In the genomic region with DNA sequence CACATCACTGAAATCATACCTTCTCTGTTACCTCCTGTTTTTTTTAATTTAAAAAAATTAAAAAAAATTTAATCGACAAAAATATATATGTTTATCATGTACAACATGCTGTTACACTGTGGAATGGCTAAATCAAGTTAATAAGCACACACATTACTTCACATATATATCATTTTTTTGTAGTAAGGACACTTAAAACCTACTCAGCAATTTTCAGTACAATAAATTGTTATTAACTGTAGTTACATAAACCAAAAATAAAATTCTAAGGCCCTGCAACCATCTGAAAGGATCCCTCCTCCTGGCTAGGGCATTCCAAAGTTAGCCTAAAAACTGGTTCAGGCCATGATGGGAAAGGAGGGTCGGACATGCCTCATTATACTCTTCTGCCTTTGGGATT, we compare ENCODE assay signal across 30 cellular contexts.
"Had no signal": no experiment of that assay in that cellular context is flagged by ENCODE, and none has a peak within 500 bp of the region (broad histone marks: within the 10 kb centered on the region; RNA-seq: fewer than 3 reads in every experiment).

No MANE protein-coding gene starts in this region.

- H2AFZ ChIP-seq: hepatocyte had no signal

- H3K4me2 ChIP-seq: hepatocyte had no signal

- H3K9me3 Mint-ChIP-seq: dendritic cell treated with granulocyte-macrophage colony-stimulating factor and Interleukin-4, amounts not matched to agents 40 ng/mL and 50 ng/mL, for 4 days; effector memory CD8-positive, alpha-beta T cell; endodermal cell had no signal

- H3K4me1 Mint-ChIP-seq: endodermal cell had no signal

- H3K4me1 ChIP-seq: colonic mucosa, esophagus squamous epithelium, foreskin keratinocyte, gastroesophageal sphincter had no signal

- H3K9me3 ChIP-seq: colonic mucosa, esophagus muscularis mucosa, esophagus squamous epithelium, gastrocnemius medialis, gastroesophageal sphincter, heart left ventricle, heart right ventricle had no signal

- H3K27ac ChIP-seq: colonic mucosa, coronary artery, dorsolateral prefrontal cortex, epithelial cell of prostate, esophagus muscularis mucosa, esophagus squamous epithelium, foreskin keratinocyte, gastroesophageal sphincter, hepatocyte had no signal

- FAIRE-seq: endometrium, endothelial cell of umbilical vein, frontal cortex had no signal

- H3K27me3 ChIP-seq: colonic mucosa, dorsolateral prefrontal cortex, esophagus muscularis mucosa, esophagus squamous epithelium, foreskin keratinocyte, gastrocnemius medialis, gastroesophageal sphincter, heart left ventricle, heart right ventricle, hepatocyte had no signal

- H3K27ac Mint-ChIP-seq: dendritic cell treated with granulocyte-macrophage colony-stimulating factor and Interleukin-4, amounts not matched to agents 40 ng/mL and 50 ng/mL, for 4 days; effector memory CD8-positive, alpha-beta T cell; endodermal cell had no signal

- DNase-seq: colonic mucosa; cortex of kidney; dermis blood vessel endothelial cell; dorsolateral prefrontal cortex; effector CD4-positive, alpha-beta T cell; effector CD8-positive, alpha-beta T cell; effector memory CD4-positive, alpha-beta T cell; effector memory CD8-positive, alpha-beta T cell; endodermal cell; erythroblast; esophagus squamous epithelium; foreskin fibroblast; foreskin keratinocyte; foreskin melanocyte; gastrocnemius medialis; glutamatergic neuron; head of caudate nucleus; heart left ventricle; heart right ventricle; hippocampal formation had no signal

- H3K36me3 ChIP-seq: colonic mucosa, gastrocnemius medialis had no signal

- H3K27me3 Mint-ChIP-seq: dendritic cell treated with granulocyte-macrophage colony-stimulating factor and Interleukin-4, amounts not matched to agents 40 ng/mL and 50 ng/mL, for 4 days; effector memory CD8-positive, alpha-beta T cell had no signal

- H3K4me3 ChIP-seq: colonic mucosa, coronary artery, dorsolateral prefrontal cortex, esophagus muscularis mucosa, esophagus squamous epithelium, gastrocnemius medialis, gastroesophageal sphincter, heart left ventricle, heart right ventricle, hepatocyte had no signal

- H3K4me3 Mint-ChIP-seq: dendritic cell treated with granulocyte-macrophage colony-stimulating factor and Interleukin-4, amounts not matched to agents 40 ng/mL and 50 ng/mL, for 4 days; effector memory CD8-positive, alpha-beta T cell; endodermal cell had no signal

- ATAC-seq: effector memory CD8-positive, alpha-beta T cell; esophagus mucosa; foreskin keratinocyte; gastrocnemius medialis; gastroesophageal sphincter; heart left ventricle; heart right ventricle had no signal

- H3K79me2 ChIP-seq: hepatocyte had no signal
